12 cellular contexts compared by ENCODE assay signal in genomic region chr20:24406251-24406650, GRCh38.
"Had no signal": no experiment of that assay in that cellular context is flagged by ENCODE, and none has a peak within 500 bp of the region (broad histone marks: within the 10 kb centered on the region; RNA-seq: fewer than 3 reads in every experiment).

No MANE protein-coding gene starts in this region.

- H3K4me3 Mint-ChIP-seq: activated B cell treated with CpG ODN at 0.5 μM for 24 hours; dendritic cell treated with granulocyte-macrophage colony-stimulating factor and Interleukin-4, amounts not matched to agents 40 ng/mL and 50 ng/mL, for 4 days; neural progenitor cell had no signal

- H3K36me3 Mint-ChIP-seq: neural progenitor cell had no signal

- H3K9me3 Mint-ChIP-seq: activated B cell treated with CpG ODN at 0.5 μM for 24 hours; dendritic cell treated with granulocyte-macrophage colony-stimulating factor and Interleukin-4, amounts not matched to agents 40 ng/mL and 50 ng/mL, for 4 days; neural progenitor cell had no signal

- ATAC-seq: upper lobe of right lung had no signal

- H3K27me3 ChIP-seq: brain microvascular endothelial cell, neural progenitor cell, ovary, sigmoid colon, upper lobe of right lung had no signal

- H3K27me3 Mint-ChIP-seq: dendritic cell treated with granulocyte-macrophage colony-stimulating factor and Interleukin-4, amounts not matched to agents 40 ng/mL and 50 ng/mL, for 4 days had no signal

- H3K4me3 ChIP-seq: neural progenitor cell, ovary, sigmoid colon, upper lobe of right lung had no signal

- H3K27ac Mint-ChIP-seq: activated B cell treated with CpG ODN at 0.5 μM for 24 hours; dendritic cell treated with granulocyte-macrophage colony-stimulating factor and Interleukin-4, amounts not matched to agents 40 ng/mL and 50 ng/mL, for 4 days; neural progenitor cell had no signal

- H3K36me3 ChIP-seq: brain microvascular endothelial cell, neural progenitor cell, ovary, sigmoid colon, upper lobe of right lung had no signal

- DNase-seq: activated B cell treated with CpG ODN at 0.5 μM for 24 hours; activated gamma-delta T cell; brain microvascular endothelial cell; erythroblast; hippocampal formation; kidney glomerular epithelial cell; ovary; sigmoid colon; stimulated activated CD4-positive, alpha-beta T cell treated with anti-CD3 and anti-CD28 coated beads, Interleukin-2, amount 100 ng/mL, for 24 hours; upper lobe of right lung had no signal

- H3K4me1 Mint-ChIP-seq: activated B cell treated with CpG ODN at 0.5 μM for 24 hours, neural progenitor cell had no signal
